In the genomic region with DNA sequence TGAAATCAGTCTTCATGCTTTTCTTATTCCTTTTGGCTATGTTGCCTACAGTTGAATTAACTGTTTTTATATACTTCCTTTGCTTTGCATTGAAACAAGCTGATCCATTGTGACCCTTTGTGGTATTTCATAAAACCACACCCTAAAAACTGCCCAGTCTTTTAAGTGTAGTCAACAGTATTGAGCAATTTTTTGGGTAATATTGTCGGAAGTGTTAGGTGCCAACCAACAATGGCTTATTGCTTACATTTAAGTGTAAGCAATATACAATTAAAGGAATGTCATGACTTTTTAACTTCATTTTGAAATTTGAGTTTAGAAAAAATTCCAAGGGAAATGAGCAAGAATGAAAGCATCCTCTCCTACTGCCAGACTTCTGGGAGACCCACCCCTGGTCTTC, we compare ENCODE assay signal across 20 cellular contexts.
DNase-seq lines count a peak whose midpoint lies in the region; ATAC-seq and TF ChIP-seq lines count a peak whose summit lies in the region.
"Had no signal": no experiment of that assay in that cellular context is flagged by ENCODE, and none has a peak within 500 bp of the region (broad histone marks: within the 10 kb centered on the region; RNA-seq: fewer than 3 reads in every experiment).

No MANE protein-coding gene starts in this region.

- no peak overlapping the region for H3K4me3 Mint-ChIP-seq in natural killer cell treated with Interleukin-12 subunit alpha and Interleukin-12 subunit beta and Interleukin-15 and Interleukin-18, amount 100 ng/mL, for 72 hours
- H3K4me3 Mint-ChIP-seq: activated naive CD4-positive, alpha-beta T cell treated with anti-CD3 and anti-CD28 coated beads, Interleukin-2, amount 50 U/mL, for 24 hours; endodermal cell; GM23338; T-helper 1 cell treated with Interleukin-12 subunit alpha and Interleukin-12 subunit beta and Interleukin-4 antibody, amounts not matched to agents 30 μg/mL and 1 μg/mL, for 36 hours had no signal

- H3K9me3 Mint-ChIP-seq in natural killer cell treated with Interleukin-12 subunit alpha and Interleukin-12 subunit beta and Interleukin-15 and Interleukin-18, amount 100 ng/mL, for 72 hours, result no peaks in the 10 kb centered on the region
- H3K9me3 Mint-ChIP-seq: activated naive CD4-positive, alpha-beta T cell treated with anti-CD3 and anti-CD28 coated beads, Interleukin-2, amount 50 U/mL, for 24 hours; endodermal cell; GM23338; T-helper 1 cell treated with Interleukin-12 subunit alpha and Interleukin-12 subunit beta and Interleukin-4 antibody, amounts not matched to agents 30 μg/mL and 1 μg/mL, for 36 hours had no signal

- H4K20me1 ChIP-seq in fibroblast of lung (ENCODE audit: control insufficient read depth, extremely low read depth, insufficient read depth, low read length), result no peaks in the 10 kb centered on the region
- H4K20me1 ChIP-seq in Karpas-422 (ENCODE audit: insufficient read depth, low read depth, low read length), result peaks cover 21% of the 10 kb centered on the region

- ATAC-seq in HG02840 (IDR thresholded peaks at IDR 0.05; ENCODE audit: low FRiP score, unreplicated experiment), result no peak
- no peak for ATAC-seq in natural killer cell treated with Interleukin-12 subunit alpha and Interleukin-12 subunit beta and Interleukin-15 and Interleukin-18, amount 100 ng/mL, for 72 hours
- ATAC-seq: GM23338, heart right ventricle, right lobe of liver had no signal

- H3K9ac ChIP-seq in fibroblast of lung (ENCODE audit: insufficient read depth, low read length), result no peak overlapping the region
- H3K9ac ChIP-seq in Karpas-422 (ENCODE audit: low read length), result no peak overlapping the region

- no peak for TF ChIP-seq CTCF in fibroblast of lung (conservative IDR thresholded peaks at IDR 0.05 in 1 of 2, IDR thresholded peaks at IDR 0.05 in 1 of 2; ENCODE audit: low read depth in 1 of 2, low read length in 2 of 2)

- H3K27me3 ChIP-seq in fibroblast of lung (ENCODE audit: control insufficient read depth, insufficient read depth, low read length) (no peaks in the 10 kb centered on the region), Karpas-422 (ENCODE audit: low read length) (no peaks in the 10 kb centered on the region)
- H3K27me3 ChIP-seq: right lobe of liver, tibial artery had no signal

- no peak overlapping the region for H3K27ac Mint-ChIP-seq in natural killer cell treated with Interleukin-12 subunit alpha and Interleukin-12 subunit beta and Interleukin-15 and Interleukin-18, amount 100 ng/mL, for 72 hours
- H3K27ac Mint-ChIP-seq: activated naive CD4-positive, alpha-beta T cell treated with anti-CD3 and anti-CD28 coated beads, Interleukin-2, amount 50 U/mL, for 24 hours; endodermal cell; GM23338; T-helper 1 cell treated with Interleukin-12 subunit alpha and Interleukin-12 subunit beta and Interleukin-4 antibody, amounts not matched to agents 30 μg/mL and 1 μg/mL, for 36 hours had no signal

- H2AFZ ChIP-seq in fibroblast of lung (ENCODE audit: low read length) (no peak overlapping the region), Karpas-422 (ENCODE audit: low read length) (no peak overlapping the region)
- H2AFZ ChIP-seq: GM23338 had no signal

- DNase-seq in CD1c-positive myeloid dendritic cell (ENCODE audit: extremely low spot score) (peak; percentile 59), LHCN-M2 (ENCODE audit: low read depth) (peak; percentile 67), SW480 (ENCODE audit: low spot score) (peak; percentile 53), fibroblast of lung (ENCODE audit: low read depth in 2 of 2) (peak; percentile 47 to 67), NCI-H187 (lab: John Stamatoyannopoulos, UW) (no peak), Karpas-422 (no peak)
- DNase-seq in natural killer cell treated with Interleukin-12 subunit alpha and Interleukin-12 subunit beta and Interleukin-15 and Interleukin-18, amount 100 ng/mL, for 72 hours (ENCODE audit: low spot score), result no peak
- DNase-seq: activated CD4-positive, alpha-beta T cell treated with anti-CD3 and anti-CD28 coated beads for 48 hours; central memory CD4-positive, alpha-beta T cell; endodermal cell; heart right ventricle; NCI-H1417; right lobe of liver; stimulated activated CD4-positive, alpha-beta T cell treated with anti-CD3 and anti-CD28 coated beads, Interleukin-4, amount 100 ng/mL, for 1 hour; tibial artery had no signal

- H3K79me2 ChIP-seq in fibroblast of lung (ENCODE audit: control insufficient read depth, insufficient read depth, low read length), result no peaks in the 10 kb centered on the region
- no peaks in the 10 kb centered on the region for H3K79me2 ChIP-seq in Karpas-422 (ENCODE audit: low read length)

- peaks cover 22 to 28% of the 10 kb centered on the region in 2 donors for H3K4me1 Mint-ChIP-seq in natural killer cell treated with Interleukin-12 subunit alpha and Interleukin-12 subunit beta and Interleukin-15 and Interleukin-18, amount 100 ng/mL, for 72 hours (ENCODE audit: low read depth in 2 of 2)

- H3K4me1 ChIP-seq in fibroblast of lung (ENCODE audit: control insufficient read depth, extremely low read depth, insufficient read depth, low read length) (peaks cover 24% of the 10 kb centered on the region), Karpas-422 (ENCODE audit: low read length) (peaks cover 30% of the 10 kb centered on the region)
- H3K4me1 ChIP-seq: tibial artery had no signal

- H3K9me3 ChIP-seq in fibroblast of lung (ENCODE audit: control insufficient read depth, insufficient read depth, low read depth, low read length) (no peaks in the 10 kb centered on the region), Karpas-422 (ENCODE audit: low read length) (no peaks in the 10 kb centered on the region)
- H3K9me3 ChIP-seq: heart right ventricle, neutrophil, right lobe of liver, tibial artery had no signal

- H3K4me2 ChIP-seq in fibroblast of lung (ENCODE audit: extremely low read depth, insufficient read depth, low read length) (peak overlapping the region; percentile 61), Karpas-422 (ENCODE audit: low read depth, low read length, poor library complexity, severe bottlenecking) (no peak overlapping the region)
- H3K4me2 ChIP-seq: GM23338 had no signal

- H3K36me3 Mint-ChIP-seq in natural killer cell treated with Interleukin-12 subunit alpha and Interleukin-12 subunit beta and Interleukin-15 and Interleukin-18, amount 100 ng/mL, for 72 hours, result no peaks in the 10 kb centered on the region
- H3K36me3 Mint-ChIP-seq: activated naive CD4-positive, alpha-beta T cell treated with anti-CD3 and anti-CD28 coated beads, Interleukin-2, amount 50 U/mL, for 24 hours had no signal

- no peaks in the 10 kb centered on the region for H3K9me2 ChIP-seq in Karpas-422 (replicated peaks; ENCODE audit: insufficient read depth, low read length)

- no peak overlapping the region for H3K4me3 ChIP-seq in fibroblast of lung (replicated peaks in 1 of 4; ENCODE audit: control extremely low read depth in 1 of 4, insufficient read depth in 1 of 4, low read depth in 3 of 4, low read length in 4 of 4)
- no peak overlapping the region for H3K4me3 ChIP-seq in Karpas-422 (ENCODE audit: low read length)
- H3K4me3 ChIP-seq: GM23338, heart right ventricle, right lobe of liver, tibial artery had no signal

- H3K36me3 ChIP-seq in fibroblast of lung (ENCODE audit: control insufficient read depth, insufficient read depth, low read length) (no peaks in the 10 kb centered on the region), Karpas-422 (ENCODE audit: insufficient read depth, low read length) (no peaks in the 10 kb centered on the region)
- H3K36me3 ChIP-seq: heart right ventricle, neutrophil, right lobe of liver, tibial artery had no signal

- peaks cover 17 to 36% of the 10 kb centered on the region in 2 donors for H3K27me3 Mint-ChIP-seq in natural killer cell treated with Interleukin-12 subunit alpha and Interleukin-12 subunit beta and Interleukin-15 and Interleukin-18, amount 100 ng/mL, for 72 hours

- H3K27ac ChIP-seq in fibroblast of lung (ENCODE audit: insufficient read depth, low read length), result no peak overlapping the region
- no peak overlapping the region for H3K27ac ChIP-seq in Karpas-422 (ENCODE audit: low read length)
- H3K27ac ChIP-seq: heart right ventricle, neutrophil, right lobe of liver, tibial artery had no signal

Comparison
In these comparisons a context has a peak if more than half of its experiments do, and no peak if none do; other contexts are left out.
1. DNase-seq: peak in CD1c-positive myeloid dendritic cell (single experiment), LHCN-M2 (single experiment), SW480 (single experiment) and fibroblast of lung (2 of 2); none in NCI-H187 (0 of 2), Karpas-422 (single experiment) and natural killer cell treated with Interleukin-12 subunit alpha and Interleukin-12 subunit beta and Interleukin-15 and Interleukin-18, amount 100 ng/mL, for 72 hours (single experiment).